ENCODE assay signal across 1 cellular context in the genomic region with DNA sequence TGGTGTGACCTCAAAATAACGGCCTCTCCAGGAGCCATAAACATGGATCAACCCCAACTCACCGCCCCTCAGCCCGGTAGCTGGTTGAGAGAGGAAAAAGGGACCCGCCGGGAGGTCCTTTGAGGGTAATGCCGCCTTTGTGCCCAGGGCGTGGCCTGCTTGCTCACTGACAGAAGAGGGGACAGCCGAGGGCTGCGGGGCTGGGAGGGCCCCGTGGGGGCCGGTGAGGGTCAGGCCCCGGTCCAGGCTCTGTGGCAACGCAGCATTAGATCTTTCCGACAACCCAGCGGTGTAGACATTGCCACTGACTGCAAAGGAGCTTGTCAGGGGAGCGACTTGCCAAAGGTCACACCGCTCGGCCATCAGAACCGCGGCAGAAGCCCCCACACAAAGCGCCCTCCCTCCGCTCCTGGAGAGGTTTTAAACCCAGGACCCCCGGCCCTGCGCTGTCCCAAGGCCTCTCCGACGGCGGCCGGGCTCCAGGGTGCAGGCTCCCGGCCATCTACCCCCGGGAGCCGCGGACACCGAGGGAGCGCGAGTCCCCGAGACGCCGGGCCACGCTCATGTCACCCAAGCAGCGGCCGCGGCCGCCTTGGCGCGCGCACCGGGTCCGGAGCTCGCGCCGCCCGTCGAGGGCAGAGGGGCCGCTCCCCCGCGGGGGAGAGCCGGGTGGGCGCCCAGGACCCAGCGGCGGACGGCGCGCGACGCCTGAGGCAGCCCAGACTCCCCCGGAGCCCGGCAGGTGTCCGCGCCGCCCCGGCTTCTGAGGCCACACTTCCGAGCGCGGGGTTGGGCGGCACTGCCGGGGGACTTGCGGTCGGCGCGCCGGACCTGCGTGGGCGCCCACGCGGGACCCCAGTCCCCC.
A peak's percentile ranks its signal among the peaks of the same experiment; 100 is the strongest.
TF ChIP-seq lines count a peak whose summit lies in the region.

No MANE protein-coding gene starts in this region.

TF ChIP-seq in HepG2, 621 proteins besides CTCF, POLR2A, EP300 and RAD21 (continued from another document and continues in another):
- TF ChIP-seq, protein P1, sequence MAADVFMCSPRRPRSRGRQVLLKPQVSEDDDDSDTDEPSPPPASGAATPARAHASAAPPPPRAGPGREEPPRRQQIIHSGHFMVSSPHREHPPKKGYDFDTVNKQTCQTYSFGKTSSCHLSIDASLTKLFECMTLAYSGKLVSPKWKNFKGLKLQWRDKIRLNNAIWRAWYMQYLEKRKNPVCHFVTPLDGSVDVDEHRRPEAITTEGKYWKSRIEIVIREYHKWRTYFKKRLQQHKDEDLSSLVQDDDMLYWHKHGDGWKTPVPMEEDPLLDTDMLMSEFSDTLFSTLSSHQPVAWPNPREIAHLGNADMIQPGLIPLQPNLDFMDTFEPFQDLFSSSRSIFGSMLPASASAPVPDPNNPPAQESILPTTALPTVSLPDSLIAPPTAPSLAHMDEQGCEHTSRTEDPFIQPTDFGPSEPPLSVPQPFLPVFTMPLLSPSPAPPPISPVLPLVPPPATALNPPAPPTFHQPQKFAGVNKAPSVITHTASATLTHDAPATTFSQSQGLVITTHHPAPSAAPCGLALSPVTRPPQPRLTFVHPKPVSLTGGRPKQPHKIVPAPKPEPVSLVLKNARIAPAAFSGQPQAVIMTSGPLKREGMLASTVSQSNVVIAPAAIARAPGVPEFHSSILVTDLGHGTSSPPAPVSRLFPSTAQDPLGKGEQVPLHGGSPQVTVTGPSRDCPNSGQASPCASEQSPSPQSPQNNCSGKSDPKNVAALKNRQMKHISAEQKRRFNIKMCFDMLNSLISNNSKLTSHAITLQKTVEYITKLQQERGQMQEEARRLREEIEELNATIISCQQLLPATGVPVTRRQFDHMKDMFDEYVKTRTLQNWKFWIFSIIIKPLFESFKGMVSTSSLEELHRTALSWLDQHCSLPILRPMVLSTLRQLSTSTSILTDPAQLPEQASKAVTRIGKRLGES (CRISPR knock-in tag; IDR thresholded peaks at IDR 0.05; ENCODE audit: borderline replicate concordance), result no peak
- TF ChIP-seq ZSCAN5A (CRISPR knock-in tag; IDR thresholded peaks at IDR 0.05; ENCODE audit: borderline replicate concordance) (no peak), ZNF432 (CRISPR knock-in tag; IDR thresholded peaks at IDR 0.05; ENCODE audit: borderline replicate concordance) (no peak), ZNF567 (CRISPR knock-in tag; IDR thresholded peaks at IDR 0.05; ENCODE audit: borderline replicate concordance) (no peak), ZNF207 (IDR thresholded peaks at IDR 0.05; ENCODE audit: borderline replicate concordance) (no peak), CHCHD3 (CRISPR knock-in tag; IDR thresholded peaks at IDR 0.05) (no peak), MAX (IDR thresholded peaks at IDR 0.05) (peak; percentile 48), XBP1 (CRISPR knock-in tag; IDR thresholded peaks at IDR 0.05) (no peak), MTA3 (CRISPR knock-in tag; IDR thresholded peaks at IDR 0.05) (no peak), ZNF460 (CRISPR knock-in tag; IDR thresholded peaks at IDR 0.05; ENCODE audit: borderline replicate concordance) (no peak), THYN1 (CRISPR knock-in tag; IDR thresholded peaks at IDR 0.05; ENCODE audit: borderline replicate concordance, low read depth) (no peak), ELF3 (CRISPR knock-in tag; IDR thresholded peaks at IDR 0.05) (peak; percentile 47; the same call in 1 of the 2 replicates), ZNF12 (CRISPR knock-in tag; IDR thresholded peaks at IDR 0.05) (no peak), BCL6 (CRISPR knock-in tag; IDR thresholded peaks at IDR 0.05) (peak; percentile 82), HOXA7 (CRISPR knock-in tag; IDR thresholded peaks at IDR 0.05) (no peak), NFYB (CRISPR knock-in tag; IDR thresholded peaks at IDR 0.05) (no peak), ATF2 (CRISPR knock-in tag; IDR thresholded peaks at IDR 0.05) (no peak), ZNF383 (CRISPR knock-in tag; IDR thresholded peaks at IDR 0.05; ENCODE audit: borderline replicate concordance) (no peak), ARNTL (CRISPR knock-in tag; IDR thresholded peaks at IDR 0.05) (no peak), ZNF549 (CRISPR knock-in tag; IDR thresholded peaks at IDR 0.05) (no peak), SAFB2 (CRISPR knock-in tag; IDR thresholded peaks at IDR 0.05; ENCODE audit: borderline replicate concordance, low read depth) (no peak), ZFAT (CRISPR knock-in tag; conservative IDR thresholded peaks at IDR 0.05) (no peak), ZNF501 (CRISPR knock-in tag; IDR thresholded peaks at IDR 0.05) (peak; percentile 52; the same call in 1 of the 2 replicates), HHEX (CRISPR knock-in tag; IDR thresholded peaks at IDR 0.05) (0 out of 2 replicates have a peak, but pooled peaks have one; percentile 27), PITX1 (CRISPR knock-in tag; IDR thresholded peaks at IDR 0.05) (no peak; the same call in 1 of the 2 replicates), ZNF576 (CRISPR knock-in tag; IDR thresholded peaks at IDR 0.05) (no peak), ZBTB10 (CRISPR knock-in tag; IDR thresholded peaks at IDR 0.05; ENCODE audit: borderline replicate concordance) (no peak), EZH2 (conservative IDR thresholded peaks at IDR 0.05; ENCODE audit: low read depth, low read length) (no peak), DMAP1 (CRISPR knock-in tag; IDR thresholded peaks at IDR 0.05) (peak; percentile 65; the same call in 1 of the 2 replicates), PLSCR1 (CRISPR knock-in tag; IDR thresholded peaks at IDR 0.05; ENCODE audit: borderline replicate concordance) (no peak), ZNF558 (CRISPR knock-in tag; IDR thresholded peaks at IDR 0.05; ENCODE audit: borderline replicate concordance) (no peak), ZNF724P (CRISPR knock-in tag; IDR thresholded peaks at IDR 0.05; ENCODE audit: borderline replicate concordance) (0 out of 2 replicates have a peak, but pooled peaks have one; percentile 31), ZBTB8A (CRISPR knock-in tag; IDR thresholded peaks at IDR 0.05; ENCODE audit: borderline replicate concordance, low read depth) (no peak), DRAP1 (CRISPR knock-in tag; IDR thresholded peaks at IDR 0.05) (peak; percentile 60), ZSCAN21 (CRISPR knock-in tag; IDR thresholded peaks at IDR 0.05; ENCODE audit: borderline replicate concordance) (no peak), ZFP1 (CRISPR knock-in tag; IDR thresholded peaks at IDR 0.05) (no peak), ZNF414 (CRISPR knock-in tag; IDR thresholded peaks at IDR 0.05) (no peak), WIZ (CRISPR knock-in tag; IDR thresholded peaks at IDR 0.05) (no peak), NONO (IDR thresholded peaks at IDR 0.05) (no peak), NONO (CRISPR knock-in tag; conservative IDR thresholded peaks at IDR 0.05) (no peak), TSC22D2 (CRISPR knock-in tag; IDR thresholded peaks at IDR 0.05; ENCODE audit: borderline replicate concordance) (no peak)
- TF ChIP-seq, protein P2, sequence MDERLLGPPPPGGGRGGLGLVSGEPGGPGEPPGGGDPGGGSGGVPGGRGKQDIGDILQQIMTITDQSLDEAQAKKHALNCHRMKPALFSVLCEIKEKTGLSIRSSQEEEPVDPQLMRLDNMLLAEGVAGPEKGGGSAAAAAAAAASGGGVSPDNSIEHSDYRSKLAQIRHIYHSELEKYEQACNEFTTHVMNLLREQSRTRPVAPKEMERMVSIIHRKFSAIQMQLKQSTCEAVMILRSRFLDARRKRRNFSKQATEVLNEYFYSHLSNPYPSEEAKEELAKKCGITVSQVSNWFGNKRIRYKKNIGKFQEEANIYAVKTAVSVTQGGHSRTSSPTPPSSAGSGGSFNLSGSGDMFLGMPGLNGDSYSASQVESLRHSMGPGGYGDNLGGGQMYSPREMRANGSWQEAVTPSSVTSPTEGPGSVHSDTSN (CRISPR knock-in tag; IDR thresholded peaks at IDR 0.05), result no peak
- TF ChIP-seq, protein P3, sequence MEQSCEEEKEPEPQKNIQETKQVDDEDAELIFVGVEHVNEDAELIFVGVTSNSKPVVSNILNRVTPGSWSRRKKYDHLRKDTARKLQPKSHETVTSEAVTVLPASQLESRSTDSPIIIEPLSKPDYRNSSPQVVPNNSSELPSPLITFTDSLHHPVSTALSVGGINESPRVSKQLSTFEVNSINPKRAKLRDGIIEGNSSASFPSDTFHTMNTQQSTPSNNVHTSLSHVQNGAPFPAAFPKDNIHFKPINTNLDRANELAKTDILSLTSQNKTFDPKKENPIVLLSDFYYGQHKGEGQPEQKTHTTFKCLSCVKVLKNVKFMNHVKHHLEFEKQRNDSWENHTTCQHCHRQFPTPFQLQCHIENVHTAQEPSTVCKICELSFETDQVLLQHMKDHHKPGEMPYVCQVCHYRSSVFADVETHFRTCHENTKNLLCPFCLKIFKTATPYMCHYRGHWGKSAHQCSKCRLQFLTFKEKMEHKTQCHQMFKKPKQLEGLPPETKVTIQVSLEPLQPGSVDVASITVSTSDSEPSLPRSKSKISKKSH (CRISPR knock-in tag; IDR thresholded peaks at IDR 0.05; ENCODE audit: borderline replicate concordance), result no peak
- TF ChIP-seq, protein P4, sequence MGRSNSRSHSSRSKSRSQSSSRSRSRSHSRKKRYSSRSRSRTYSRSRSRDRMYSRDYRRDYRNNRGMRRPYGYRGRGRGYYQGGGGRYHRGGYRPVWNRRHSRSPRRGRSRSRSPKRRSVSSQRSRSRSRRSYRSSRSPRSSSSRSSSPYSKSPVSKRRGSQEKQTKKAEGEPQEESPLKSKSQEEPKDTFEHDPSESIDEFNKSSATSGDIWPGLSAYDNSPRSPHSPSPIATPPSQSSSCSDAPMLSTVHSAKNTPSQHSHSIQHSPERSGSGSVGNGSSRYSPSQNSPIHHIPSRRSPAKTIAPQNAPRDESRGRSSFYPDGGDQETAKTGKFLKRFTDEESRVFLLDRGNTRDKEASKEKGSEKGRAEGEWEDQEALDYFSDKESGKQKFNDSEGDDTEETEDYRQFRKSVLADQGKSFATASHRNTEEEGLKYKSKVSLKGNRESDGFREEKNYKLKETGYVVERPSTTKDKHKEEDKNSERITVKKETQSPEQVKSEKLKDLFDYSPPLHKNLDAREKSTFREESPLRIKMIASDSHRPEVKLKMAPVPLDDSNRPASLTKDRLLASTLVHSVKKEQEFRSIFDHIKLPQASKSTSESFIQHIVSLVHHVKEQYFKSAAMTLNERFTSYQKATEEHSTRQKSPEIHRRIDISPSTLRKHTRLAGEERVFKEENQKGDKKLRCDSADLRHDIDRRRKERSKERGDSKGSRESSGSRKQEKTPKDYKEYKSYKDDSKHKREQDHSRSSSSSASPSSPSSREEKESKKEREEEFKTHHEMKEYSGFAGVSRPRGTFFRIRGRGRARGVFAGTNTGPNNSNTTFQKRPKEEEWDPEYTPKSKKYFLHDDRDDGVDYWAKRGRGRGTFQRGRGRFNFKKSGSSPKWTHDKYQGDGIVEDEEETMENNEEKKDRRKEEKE (IDR thresholded peaks at IDR 0.05), result no peak
